Comparison of ENCODE assay signal across 8 cellular contexts in genomic region chr19:10107254-10107653, GRCh38. TPM values are rescaled to one million over a fixed set of nuclear protein-coding genes. Genes with fewer than 3 reads are reported as not detected.
A peak's percentile ranks its signal among the peaks of the same experiment; 100 is the strongest.
DNase-seq lines count a peak whose midpoint lies in the region; ATAC-seq and TF ChIP-seq lines count a peak whose summit lies in the region.

No MANE protein-coding gene starts in this region.

- no peak overlapping the region for H2BK120ac ChIP-seq in mesendoderm (ENCODE audit: low read depth, low read length)

- no peak overlapping the region for H4K8ac ChIP-seq in mesendoderm (ENCODE audit: low read depth, low read length)

- H3K4me3 ChIP-seq in brain microvascular endothelial cell (ENCODE audit: low read depth, low read length) (peak overlapping the region; percentile 89), mesendoderm (ENCODE audit: low read length) (peak overlapping the region; percentile 80), uterus (peak overlapping the region in 1 of 2 donors; percentile 63)

- peaks cover 21% of the 10 kb centered on the region for H3K79me2 ChIP-seq in mesendoderm (ENCODE audit: control insufficient read depth, insufficient read depth, low read length)

- intact Hi-C loops in uterus (cut with DNase I; ENCODE audit: low total_unique reads): no loop called here

- no CpG with 5 or more reads among the region's 10 CpGs for WGBS in mesendoderm (ENCODE audit: extremely low coverage, insufficient coverage, low lambda C conversion rate)

- no peak overlapping the region for H3K23ac ChIP-seq in mesendoderm (ENCODE audit: low read length)

- peak overlapping the region; percentile 47 for H3K4me2 ChIP-seq in mesendoderm (ENCODE audit: low read length)

- peak overlapping the region; percentile 95 for H3K4me3 Mint-ChIP-seq in stimulated activated naive CD8-positive, alpha-beta T cell treated with anti-CD3 and anti-CD28 coated beads, Interleukin-15, Interleukin-2, amounts not matched to agents 100 ng/mL and 50 ng/mL, for 24 hours

- no peak for DNase-seq in stimulated activated naive CD8-positive, alpha-beta T cell treated with anti-CD3 and anti-CD28 coated beads, Interleukin-15, Interleukin-2, amounts not matched to agents 100 U/mL and 50 U/mL, for 24 hours
- no peak for DNase-seq in brain microvascular endothelial cell
- no peak for DNase-seq in mesendoderm
- DNase-seq in NCI-H1694 treated with DMSO at 0.1 percent for 48 hours (lab: John Stamatoyannopoulos, UW): no peak
- no peak for DNase-seq in stimulated activated CD4-positive, alpha-beta T cell treated with anti-CD3 and anti-CD28 coated beads, Interleukin-12 subunit alpha, Interleukin-12 subunit beta, amount 100 ng/mL, for 4 hours
- DNase-seq in uterus: no peak

- no peaks in the 10 kb centered on the region for H3K27me3 Mint-ChIP-seq in stimulated activated naive CD8-positive, alpha-beta T cell treated with anti-CD3 and anti-CD28 coated beads, Interleukin-15, Interleukin-2, amounts not matched to agents 100 ng/mL and 50 ng/mL, for 24 hours

- peaks cover 15% of the 10 kb centered on the region for H3K79me1 ChIP-seq in mesendoderm (ENCODE audit: low read length)

- H3K4me1 Mint-ChIP-seq in stimulated activated naive CD8-positive, alpha-beta T cell treated with anti-CD3 and anti-CD28 coated beads, Interleukin-15, Interleukin-2, amounts not matched to agents 100 ng/mL and 50 ng/mL, for 24 hours (ENCODE audit: low read depth): peaks cover 92% of the 10 kb centered on the region

- no peaks in the 10 kb centered on the region for H3K9me3 Mint-ChIP-seq in stimulated activated naive CD8-positive, alpha-beta T cell treated with anti-CD3 and anti-CD28 coated beads, Interleukin-15, Interleukin-2, amounts not matched to agents 100 ng/mL and 50 ng/mL, for 24 hours

- no peak overlapping the region for H3K18ac ChIP-seq in mesendoderm (ENCODE audit: low read length)

- H3K36me3 ChIP-seq in brain microvascular endothelial cell (replicated peaks) (peaks cover 44% of the 10 kb centered on the region), mesendoderm (ENCODE audit: control insufficient read depth, insufficient read depth, low read length) (peaks cover 19% of the 10 kb centered on the region), uterus (no peaks in the 10 kb centered on the region)

- peak overlapping the region; percentile 100 for H3K27ac Mint-ChIP-seq in stimulated activated naive CD8-positive, alpha-beta T cell treated with anti-CD3 and anti-CD28 coated beads, Interleukin-15, Interleukin-2, amounts not matched to agents 100 ng/mL and 50 ng/mL, for 24 hours

- H3K27me3 ChIP-seq in brain microvascular endothelial cell (replicated peaks): no peaks in the 10 kb centered on the region
- H3K27me3 ChIP-seq in mesendoderm (ENCODE audit: insufficient read depth, low read length, poor library complexity): no peaks in the 10 kb centered on the region
- no peaks in the 10 kb centered on the region for H3K27me3 ChIP-seq in uterus

- H2BK15ac ChIP-seq in mesendoderm (replicated peaks; ENCODE audit: low read depth): no peak overlapping the region

- H3K27ac ChIP-seq in brain microvascular endothelial cell (peak overlapping the region; percentile 86), mesendoderm (ENCODE audit: low read depth, low read length) (no peak overlapping the region), uterus (no peak overlapping the region)

- no peak for ATAC-seq in stimulated activated naive CD8-positive, alpha-beta T cell treated with anti-CD3 and anti-CD28 coated beads, Interleukin-15, Interleukin-2, amounts not matched to agents 100 U/mL and 50 U/mL, for 24 hours
- ATAC-seq in HG02870 (IDR thresholded peaks at IDR 0.05; ENCODE audit: unreplicated experiment): no peak

- H3K36me3 Mint-ChIP-seq in stimulated activated naive CD8-positive, alpha-beta T cell treated with anti-CD3 and anti-CD28 coated beads, Interleukin-15, Interleukin-2, amounts not matched to agents 100 ng/mL and 50 ng/mL, for 24 hours (ENCODE audit: low read depth): peaks cover 49% of the 10 kb centered on the region

- peak overlapping the region; percentile 98 for H3K9ac ChIP-seq in mesendoderm (ENCODE audit: low read length)

- in situ Hi-C loops in brain microvascular endothelial cell (cut with HindIII; ENCODE audit: low pct_ligation_motif_present, low sequenced_read_pairs): no loop called here

- H3K9me3 ChIP-seq in uterus: no peaks in the 10 kb centered on the region

- TF ChIP-seq CTCF in brain microvascular endothelial cell (IDR thresholded peaks at IDR 0.05; ENCODE audit: low read depth, low read length, missing control alignments): no peak
- TF ChIP-seq CTCF in uterus (IDR thresholded peaks at IDR 0.05): no peak

- peak overlapping the region; percentile 82 for H3K4ac ChIP-seq in mesendoderm (ENCODE audit: low read depth, low read length)

- TF ChIP-seq POLR2A in uterus (IDR thresholded peaks at IDR 0.05): no peak

- peak overlapping the region; percentile 99 for H3K56ac ChIP-seq in mesendoderm (ENCODE audit: low read length)

- H2BK5ac ChIP-seq in mesendoderm (ENCODE audit: low read length): no peak overlapping the region

- H3K4me1 ChIP-seq in mesendoderm (ENCODE audit: control insufficient read depth, low read depth, low read length) (no peaks in the 10 kb centered on the region), uterus (peaks cover 0 to 9% of the 10 kb centered on the region in 2 donors)

- no peak overlapping the region for H4K5ac ChIP-seq in mesendoderm (ENCODE audit: low read length)

- H2AK5ac ChIP-seq in mesendoderm (ENCODE audit: low read length): no peak overlapping the region

RNA-seq across cellular contexts. Expression of gene PPAN, which starts 1.1 kb away (rescaled TPM):
- 59.7 TPM for polyA plus RNA-seq in mesendoderm (2013, experiment 1 of 2)
- 60.8 TPM for polyA plus RNA-seq in mesendoderm (2013, experiment 2 of 2)
- 10 to 100 TPM in 3 of 4 donors, 1 to 10 TPM in 1; 5.6 to 54.8 (median 26.1) TPM for total RNA-seq in uterus

RNA-seq across cellular contexts. Expression of gene P2RY11, which starts 4.2 kb away (rescaled TPM):
- 11.5 TPM for polyA plus RNA-seq in mesendoderm (2013, experiment 1 of 2)
- 11.9 TPM for polyA plus RNA-seq in mesendoderm (2013, experiment 2 of 2)
- total RNA-seq in uterus: 10 to 100 TPM in 1 of 4 donors, 1 to 10 TPM in 2, under 1 TPM in 1; 0.51 to 19.1 (median 4.4) TPM

RNA-seq across cellular contexts. Expression of gene ANGPTL6, which starts 4.8 kb away (rescaled TPM):
- polyA plus RNA-seq in mesendoderm (2013, experiment 1 of 2): 0.03 TPM
- polyA plus RNA-seq in mesendoderm (2013, experiment 2 of 2): 0.07 TPM
- 1 to 10 TPM in 1 of 4 donors, not detected in 3; 5.5 TPM for total RNA-seq in uterus

RNA-seq across cellular contexts. Expression of gene EIF3G, which starts 12.4 kb away (rescaled TPM):
- 193 TPM for polyA plus RNA-seq in mesendoderm (2013, experiment 1 of 2)
- polyA plus RNA-seq in mesendoderm (2013, experiment 2 of 2): 197 TPM
- 100 to 1,000 TPM; 162 to 460 (median 226) TPM for total RNA-seq in uterus

RNA-seq across cellular contexts. Expression of gene SHFL, which starts 21.1 kb away (rescaled TPM):
- 4.3 TPM for polyA plus RNA-seq in mesendoderm (2013, experiment 1 of 2)
- polyA plus RNA-seq in mesendoderm (2013, experiment 2 of 2): 4.2 TPM
- total RNA-seq in uterus: 10 to 100 TPM; 23.2 to 79.2 (median 44.8) TPM
